Comparison of ENCODE assay signal across 9 cellular contexts in genomic region chr9:33157960-33158359, GRCh38. TPM values are rescaled to one million over a fixed set of nuclear protein-coding genes. Genes with fewer than 3 reads are reported as not detected.
A peak's percentile ranks its signal among the peaks of the same experiment; 100 is the strongest.
DNase-seq lines count a peak whose midpoint lies in the region; ATAC-seq and TF ChIP-seq lines count a peak whose summit lies in the region.
"Had no signal": no experiment of that assay in that cellular context is flagged by ENCODE, and none has a peak within 500 bp of the region (broad histone marks: within the 10 kb centered on the region; RNA-seq: fewer than 3 reads in every experiment).

No MANE protein-coding gene starts in this region.

- H3K4me1 ChIP-seq in ACC112 (ENCODE audit: control insufficient read depth, insufficient read depth, low read length, unreplicated experiment): peaks cover 69% of the 10 kb centered on the region
- peaks cover 28% of the 10 kb centered on the region for H3K4me1 ChIP-seq in endodermal cell (ENCODE audit: control insufficient read depth, insufficient read depth, low read length)
- peaks cover 27% of the 10 kb centered on the region for H3K4me1 ChIP-seq in neural progenitor cell

- H3K36me3 Mint-ChIP-seq in endodermal cell (ENCODE audit: low read depth) (peaks cover 10% of the 10 kb centered on the region), neural progenitor cell (no peaks in the 10 kb centered on the region)

- no peak for TF ChIP-seq CTCF in NB4 (IDR thresholded peaks at IDR 0.05; ENCODE audit: low read depth, low read length)
- no peak for TF ChIP-seq CTCF in endodermal cell (conservative IDR thresholded peaks at IDR 0.05)
- no peak for TF ChIP-seq CTCF in neural progenitor cell (IDR thresholded peaks at IDR 0.05)

- no peaks in the 10 kb centered on the region for H3K27me3 ChIP-seq in ACC112 (ENCODE audit: insufficient read depth, low read length)
- no peaks in the 10 kb centered on the region for H3K27me3 ChIP-seq in endodermal cell (ENCODE audit: control insufficient read depth, insufficient read depth, low read length, poor library complexity, severe bottlenecking)
- peaks cover 4% of the 10 kb centered on the region for H3K27me3 ChIP-seq in neural progenitor cell

- no peak for TF ChIP-seq POLR2A in NB4 (IDR thresholded peaks at IDR 0.05; ENCODE audit: extremely low read depth, insufficient read length)

- H4K20me1 ChIP-seq in neural progenitor cell (ENCODE audit: low read depth): peaks cover 7% of the 10 kb centered on the region

- no peak for ATAC-seq in HG03439 (IDR thresholded peaks at IDR 0.05; ENCODE audit: unreplicated experiment)

- H3K4me2 ChIP-seq in neural progenitor cell: peak overlapping the region; percentile 23

- H3K27ac Mint-ChIP-seq in endodermal cell (peak overlapping the region; percentile 7), neural progenitor cell (peak overlapping the region; percentile 69)

- peaks cover 4% of the 10 kb centered on the region for H3K9me3 Mint-ChIP-seq in endodermal cell
- H3K9me3 Mint-ChIP-seq in neural progenitor cell: peaks cover 4% of the 10 kb centered on the region

- peaks cover 3% of the 10 kb centered on the region for H3F3A ChIP-seq in neural progenitor cell (ENCODE audit: low read depth)

- peak overlapping the region; percentile 97 for H3K27ac ChIP-seq in ACC112 (ENCODE audit: low read depth, low read length)
- H3K27ac ChIP-seq in endodermal cell (ENCODE audit: low read depth, low read length): peak overlapping the region; percentile 14
- H3K27ac ChIP-seq in neural progenitor cell: no peak overlapping the region

- H3K27me3 Mint-ChIP-seq in endodermal cell (ENCODE audit: insufficient read depth) (no peaks in the 10 kb centered on the region), neural progenitor cell (ENCODE audit: insufficient read depth, low read depth) (peaks cover 1% of the 10 kb centered on the region)

- no peaks in the 10 kb centered on the region for H3K9me3 ChIP-seq in endodermal cell (ENCODE audit: control insufficient read depth, low read length)
- H3K9me3 ChIP-seq in neural progenitor cell (ENCODE audit: low read depth): no peaks in the 10 kb centered on the region

- H3K79me2 ChIP-seq in ACC112 (ENCODE audit: control insufficient read depth, insufficient read depth, low read length, unreplicated experiment): peaks cover 97% of the 10 kb centered on the region
- peaks cover 5% of the 10 kb centered on the region for H3K79me2 ChIP-seq in neural progenitor cell (ENCODE audit: low read depth)

- H3K4me3 Mint-ChIP-seq in endodermal cell: no peak overlapping the region
- peak overlapping the region; percentile 36 for H3K4me3 Mint-ChIP-seq in neural progenitor cell

- peaks cover 3% of the 10 kb centered on the region; the same call in 1 of the 2 replicates for H3K36me3 ChIP-seq in ACC112 (ENCODE audit: insufficient read depth, low read length)
- no peaks in the 10 kb centered on the region for H3K36me3 ChIP-seq in endodermal cell (ENCODE audit: control insufficient read depth, insufficient read depth, low read length)
- no peaks in the 10 kb centered on the region for H3K36me3 ChIP-seq in neural progenitor cell

- H2AFZ ChIP-seq in ACC112 (ENCODE audit: low read length, unreplicated experiment) (no peak overlapping the region), neural progenitor cell (replicated peaks) (no peak overlapping the region)

- 82 to 83% methylated on average over 1 to 4 of the region's 4 CpGs for WGBS in endodermal cell (ENCODE audit: insufficient coverage in 1 of 2, insufficient read length in 1 of 2), 2 experiments

- H3K4me1 Mint-ChIP-seq in endodermal cell (peaks cover 47% of the 10 kb centered on the region), neural progenitor cell (peaks cover 60% of the 10 kb centered on the region)

- H3K4me3 ChIP-seq in ACC112 (ENCODE audit: low read depth, low read length): no peak overlapping the region
- H3K4me3 ChIP-seq in NB4 (ENCODE audit: low read depth, low read length): peak overlapping the region; percentile 12
- no peak overlapping the region for H3K4me3 ChIP-seq in endodermal cell (ENCODE audit: low read length)
- H3K4me3 ChIP-seq in neural progenitor cell: no peak overlapping the region

- DNase-seq in NB4 (ENCODE audit: low read depth): no peak
- DNase-seq in endodermal cell: no peak
- peak; percentile 31 for DNase-seq in neural progenitor cell (ENCODE audit: low spot score)
- no peak for DNase-seq in NCI-H1105 treated with DMSO at 0.1 percent for 48 hours (lab: John Stamatoyannopoulos, UW)
- no peak for DNase-seq in D341Med (ENCODE audit: low spot score)
- no peak for DNase-seq in SW480 (ENCODE audit: low spot score)
- DNase-seq: cerebellar nuclear complex had no signal

- H3K9ac ChIP-seq in endodermal cell (ENCODE audit: extremely low read depth, low read length, poor library complexity, severe bottlenecking) (no peak overlapping the region), neural progenitor cell (no peak overlapping the region)

RNA-seq across cellular contexts. Expression of gene B4GALT1, which starts 9.2 kb away (rescaled TPM):
- total RNA-seq in endodermal cell: 10 to 100 TPM; 62.9 to 92.6 TPM
- polyA plus RNA-seq in endodermal cell (2013, experiment 1 of 2): 29.4 TPM
- polyA plus RNA-seq in endodermal cell (2013, experiment 2 of 2): 31.1 TPM
- 7.3 and 7.5 TPM in 2 replicates for total RNA-seq in neural progenitor cell (ENCODE audit: low replicate concordance)
